In the genomic region with DNA sequence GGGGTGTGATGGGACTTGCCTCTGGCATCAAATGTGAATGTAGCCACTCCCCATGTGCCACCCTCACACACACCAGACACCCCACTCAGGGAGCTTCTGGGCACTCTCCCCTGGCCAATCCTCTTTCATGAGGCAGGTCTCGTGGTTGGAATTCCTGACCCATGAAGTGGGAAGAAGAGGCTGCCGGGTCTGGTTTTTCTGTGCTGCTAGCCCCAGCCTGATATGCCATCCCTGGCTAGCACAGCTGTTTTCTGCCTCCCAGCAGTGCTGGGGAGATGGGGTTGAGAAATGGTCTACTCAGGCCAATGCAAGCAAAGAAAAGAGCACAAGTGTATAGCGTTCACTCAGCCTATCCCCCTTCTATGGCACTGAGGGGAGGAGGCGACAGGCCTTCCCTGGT, we compare ENCODE assay signal across 21 cellular contexts. TPM values are rescaled to one million over a fixed set of nuclear protein-coding genes. Genes with fewer than 3 reads are reported as not detected.
"Had no signal": no experiment of that assay in that cellular context is flagged by ENCODE, and none has a peak within 500 bp of the region (broad histone marks: within the 10 kb centered on the region; RNA-seq: fewer than 3 reads in every experiment).

No MANE protein-coding gene starts in this region.

- H3K9me3 Mint-ChIP-seq: activated T-cell treated with anti-CD3 and anti-CD28 coated beads, Interleukin-2, amount 50 U/mL, for 4 hours; naive thymus-derived CD8-positive, alpha-beta T cell had no signal

- H3K9me3 ChIP-seq: ascending aorta, gastrocnemius medialis, heart right ventricle, ovary, sigmoid colon, SJSA1, stomach, testis had no signal

- DNase-seq: activated gamma-delta T cell treated with Interleukin-2 at 50 U/mL for 16 hours; activated T-cell treated with anti-CD3 and anti-CD28 coated beads, Interleukin-2, amount 50 U/mL, for 4 hours; dermis blood vessel endothelial cell; erythroblast; gastrocnemius medialis; heart right ventricle; mammary epithelial cell; naive thymus-derived CD8-positive, alpha-beta T cell; ovary; sigmoid colon; stimulated activated CD4-positive, alpha-beta T cell treated with anti-CD3 and anti-CD28 coated beads, Interleukin-12 subunit alpha, Interleukin-12 subunit beta, amount 100 ng/mL, for 4 hours; stimulated activated CD4-positive, alpha-beta T cell treated with anti-CD3 and anti-CD28 coated beads, Interleukin-2, amount 100 ng/mL, for 24 hours; stomach; testis had no signal

- H3K36me3 ChIP-seq: ascending aorta, gastrocnemius medialis, heart right ventricle, ovary, sigmoid colon, SJSA1, stomach had no signal

- H3K4me3 Mint-ChIP-seq: activated T-cell treated with anti-CD3 and anti-CD28 coated beads, Interleukin-2, amount 50 U/mL, for 4 hours had no signal

- H3K4me1 ChIP-seq: gastrocnemius medialis had no signal

- H3K27ac Mint-ChIP-seq: naive thymus-derived CD8-positive, alpha-beta T cell had no signal

- H3K27me3 ChIP-seq: ovary, testis had no signal

- FAIRE-seq: bronchial epithelial cell had no signal

- H3K36me3 Mint-ChIP-seq: naive thymus-derived CD8-positive, alpha-beta T cell had no signal

- H3K4me3 ChIP-seq: ascending aorta, gastrocnemius medialis, heart right ventricle, ovary, sigmoid colon, SJSA1 had no signal

- H3K27ac ChIP-seq: ascending aorta, gastrocnemius medialis, heart right ventricle, ovary, sigmoid colon, SJSA1, testis had no signal

- ATAC-seq: activated CD4-positive, CD25-positive, alpha-beta regulatory T cell treated with anti-CD3 and anti-CD28 coated beads, Interleukin-2, amount 50 U/mL, for 24 hours; activated T-cell treated with anti-CD3 and anti-CD28 coated beads, Interleukin-2, amount 50 U/mL, for 4 hours; gastrocnemius medialis; heart right ventricle; naive thymus-derived CD8-positive, alpha-beta T cell had no signal

RNA-seq across cellular contexts. Expression of a gene that starts 1.2 kb away (rescaled TPM):
- total RNA-seq: bronchial epithelial cell; naive thymus-derived CD8-positive, alpha-beta T cell; SJSA1 had no signal

RNA-seq across cellular contexts. Expression of a gene that starts 40.2 kb away (rescaled TPM):
- total RNA-seq: activated T-cell treated with anti-CD3 and anti-CD28 coated beads, Interleukin-2, amount 50 U/mL, for 4 hours; ascending aorta; bronchial epithelial cell; cerebellum; dermis blood vessel endothelial cell; gastrocnemius medialis; heart right ventricle; mammary epithelial cell; mucosa of gallbladder; naive thymus-derived CD8-positive, alpha-beta T cell; ovary; sigmoid colon; SJSA1; stomach; urinary bladder had no signal
